Comparison of ENCODE assay signal across 8 cellular contexts in genomic region chr18:46756559-46757201, GRCh38. TPM values are rescaled to one million over a fixed set of nuclear protein-coding genes. Genes with fewer than 3 reads are reported as not detected.
DNase-seq lines count a peak whose midpoint lies in the region; ATAC-seq, FAIRE-seq and TF ChIP-seq lines count a peak whose summit lies in the region.

TSS of gene ST8SIA5 (minus strand) at chr18:46757053. CDS start at chr18:46756508, 545 bp downstream.

- no peak within 1 kb of the TSS for H3K27ac ChIP-seq in kidney (ENCODE audit: low read depth in 2 of 2, low read length in 2 of 2)

- H3K9me3 ChIP-seq in ES-I3 (ENCODE audit: control insufficient read depth, insufficient read depth, low read length) (no peaks in the 10 kb centered on the region), adipocyte (ENCODE audit: control insufficient read depth, low read length) (peaks cover 3% of the 10 kb centered on the region), kidney (ENCODE audit: control insufficient read depth in 1 of 2, low read length in 2 of 2) (no peaks in the 10 kb centered on the region)

- intact Hi-C loops in kidney (cut with DNase I) = no loop called here

- H3K36me3 ChIP-seq in ES-I3 (ENCODE audit: insufficient read depth, low read length) = no peaks in the 10 kb centered on the region
- H3K36me3 ChIP-seq in adipocyte (ENCODE audit: control insufficient read depth, insufficient read depth, low read length, severe bottlenecking) = no peaks in the 10 kb centered on the region
- H3K36me3 ChIP-seq in kidney (ENCODE audit: control insufficient read depth in 1 of 2, insufficient read depth in 2 of 2, low read length in 2 of 2) = no peaks in the 10 kb centered on the region

- no peak for FAIRE-seq in kidney (lab: Jason Lieb, UNC)

- H3K9ac ChIP-seq in ES-I3 (ENCODE audit: low read depth, low read length) (peak within 1 kb of the TSS; percentile 51; the same call in 1 of the 2 replicates), adipocyte (ENCODE audit: low read length) (no peak within 1 kb of the TSS), kidney (ENCODE audit: low read length in 2 of 2) (no peak within 1 kb of the TSS)

- DNase-seq in M059J (ENCODE audit: low read depth) (peak; percentile 55), adipocyte (ENCODE audit: low read depth) (no peak), kidney (no peak), SHP77 (lab: John Stamatoyannopoulos, UW) (no peak)
- DNase-seq in stimulated activated CD4-positive, alpha-beta T cell treated with anti-CD3 and anti-CD28 coated beads, Interleukin-12 subunit alpha, Interleukin-12 subunit beta, amount 100 ng/mL, for 4 hours = no peak

- ATAC-seq in GM19455 (IDR thresholded peaks at IDR 0.05; ENCODE audit: unreplicated experiment) (no peak), HG03342 (IDR thresholded peaks at IDR 0.05; ENCODE audit: unreplicated experiment) (no peak)

- H3K4me3 ChIP-seq in adipocyte (ENCODE audit: low read length) (peak within 1 kb of the TSS; percentile 63), kidney (ENCODE audit: low read length in 2 of 2) (peak within 1 kb of the TSS; percentile 18 to 37)

- peaks cover 40% of the 10 kb centered on the region for H3K27me3 ChIP-seq in adipocyte (replicated peaks; ENCODE audit: control insufficient read depth, insufficient read depth, low read length)

- no peak for TF ChIP-seq CTCF in kidney (IDR thresholded peaks at IDR 0.05; ENCODE audit: borderline replicate concordance, extremely low read depth, insufficient read depth)

- H3K4me1 ChIP-seq in ES-I3 (ENCODE audit: insufficient read depth, low read length) (no peaks in the 10 kb centered on the region), adipocyte (ENCODE audit: control insufficient read depth, insufficient read depth, low read length) (peaks cover 11% of the 10 kb centered on the region), kidney (ENCODE audit: control insufficient read depth in 1 of 2, insufficient read depth in 1 of 2, low read depth in 1 of 2, low read length in 2 of 2) (no peaks in the 10 kb centered on the region)

RNA-seq across cellular contexts. Expression of gene ST8SIA5, which starts in this region (rescaled TPM):
- total RNA-seq in M059J (2014; rRNA removed; shearing (Covaris generic)) = 9.8 and 12.2 TPM in 2 replicates
- 1.4 TPM for total RNA-seq in kidney
- polyA plus RNA-seq in kidney (ENCODE audit: insufficient read depth, low read depth, low replicate concordance) = 2.7 TPM
